Comparison of ENCODE assay signal across 12 cellular contexts in genomic region chr3:177498037-177498857, GRCh38.
DNase-seq lines count a peak whose midpoint lies in the region; ATAC-seq, FAIRE-seq and TF ChIP-seq lines count a peak whose summit lies in the region.
"Had no signal": no experiment of that assay in that cellular context is flagged by ENCODE, and none has a peak within 500 bp of the region (broad histone marks: within the 10 kb centered on the region; RNA-seq: fewer than 3 reads in every experiment).

No MANE protein-coding gene starts in this region.

- ATAC-seq in omental fat pad (ENCODE audit: low FRiP score) = peak; percentile 71

- no peak for TF ChIP-seq POLR2A in H54 (IDR thresholded peaks at IDR 0.05; ENCODE audit: low read depth, low read length)

- no peaks in the 10 kb centered on the region for H3K4me1 Mint-ChIP-seq in T-helper 2 cell treated with Interferon-gamma antibody and Interleukin-4, amounts not matched to agents 5 μg/mL and 100 μg/mL, for 36 hours (ENCODE audit: low read depth)
- H3K4me1 Mint-ChIP-seq: immature natural killer cell had no signal

- H3K4me3 ChIP-seq in cardiac fibroblast (replicated peaks in 1 of 2; ENCODE audit: low read depth in 2 of 2, low read length in 2 of 2) = no peak overlapping the region

- DNase-seq in H54 (ENCODE audit: insufficient read length, low spot score) (peak; percentile 19), NOMO-1 treated with DMSO at 0.1 percent for 48 hours (lab: John Stamatoyannopoulos, UW; ENCODE audit: unreplicated experiment) (peak; percentile 74), cardiac fibroblast (ENCODE audit: low read depth in 2 of 2) (peak; percentile 75 to 82), omental fat pad (ENCODE audit: low spot score) (no peak), SIG-M5 treated with dmso at 0.1 percent for 504 hours (lab: John Stamatoyannopoulos, UW; ENCODE audit: unreplicated experiment) (no peak), AG20443 (ENCODE audit: low spot score) (no peak), COLO668 (lab: John Stamatoyannopoulos, UW; ENCODE audit: unreplicated experiment) (no peak)
- no peak for DNase-seq in T-helper 2 cell treated with Interferon-gamma antibody and Interleukin-4, amounts not matched to agents 5 μg/mL and 100 μg/mL, for 36 hours (ENCODE audit: low spot score)
- DNase-seq: activated CD4-positive, alpha-beta T cell treated with anti-CD3 and anti-CD28 coated beads for 48 hours; immature natural killer cell had no signal

- H3K27me3 Mint-ChIP-seq in T-helper 2 cell treated with Interferon-gamma antibody and Interleukin-4, amounts not matched to agents 5 μg/mL and 100 μg/mL, for 36 hours (ENCODE audit: low read depth) = no peaks in the 10 kb centered on the region
- H3K27me3 Mint-ChIP-seq: activated naive CD8-positive, alpha-beta T cell had no signal

- peak; percentile 94 for FAIRE-seq in H54 (lab: Jason Lieb, UNC)
- FAIRE-seq: endometrium had no signal

- TF ChIP-seq CTCF in cardiac fibroblast (IDR thresholded peaks at IDR 0.05; ENCODE audit: low read depth, low read length) = no peak
- no peak for TF ChIP-seq CTCF in omental fat pad (IDR thresholded peaks at IDR 0.05)

- no peak overlapping the region for H3K27ac Mint-ChIP-seq in T-helper 2 cell treated with Interferon-gamma antibody and Interleukin-4, amounts not matched to agents 5 μg/mL and 100 μg/mL, for 36 hours
- H3K27ac Mint-ChIP-seq: activated naive CD8-positive, alpha-beta T cell; immature natural killer cell had no signal

- no peak overlapping the region for H3K4me3 Mint-ChIP-seq in T-helper 2 cell treated with Interferon-gamma antibody and Interleukin-4, amounts not matched to agents 5 μg/mL and 100 μg/mL, for 36 hours
- H3K4me3 Mint-ChIP-seq: activated naive CD8-positive, alpha-beta T cell; immature natural killer cell had no signal

- H3K9me3 Mint-ChIP-seq in T-helper 2 cell treated with Interferon-gamma antibody and Interleukin-4, amounts not matched to agents 5 μg/mL and 100 μg/mL, for 36 hours = no peaks in the 10 kb centered on the region
- H3K9me3 Mint-ChIP-seq: immature natural killer cell had no signal

- no peaks in the 10 kb centered on the region for H3K36me3 Mint-ChIP-seq in T-helper 2 cell treated with Interferon-gamma antibody and Interleukin-4, amounts not matched to agents 5 μg/mL and 100 μg/mL, for 36 hours (ENCODE audit: low read depth)

Comparison
In these comparisons a context has a peak if more than half of its experiments do, and no peak if none do; other contexts are left out.
1. DNase-seq: peak in H54 (single experiment), NOMO-1 treated with DMSO at 0.1 percent for 48 hours (single experiment) and cardiac fibroblast (2 of 2); none in omental fat pad (single experiment), SIG-M5 treated with dmso at 0.1 percent for 504 hours (single experiment), T-helper 2 cell treated with Interferon-gamma antibody and Interleukin-4, amounts not matched to agents 5 μg/mL and 100 μg/mL, for 36 hours (single experiment), AG20443 (single experiment) and COLO668 (single experiment).